Comparison of ENCODE assay signal across 8 cellular contexts in the genomic region with DNA sequence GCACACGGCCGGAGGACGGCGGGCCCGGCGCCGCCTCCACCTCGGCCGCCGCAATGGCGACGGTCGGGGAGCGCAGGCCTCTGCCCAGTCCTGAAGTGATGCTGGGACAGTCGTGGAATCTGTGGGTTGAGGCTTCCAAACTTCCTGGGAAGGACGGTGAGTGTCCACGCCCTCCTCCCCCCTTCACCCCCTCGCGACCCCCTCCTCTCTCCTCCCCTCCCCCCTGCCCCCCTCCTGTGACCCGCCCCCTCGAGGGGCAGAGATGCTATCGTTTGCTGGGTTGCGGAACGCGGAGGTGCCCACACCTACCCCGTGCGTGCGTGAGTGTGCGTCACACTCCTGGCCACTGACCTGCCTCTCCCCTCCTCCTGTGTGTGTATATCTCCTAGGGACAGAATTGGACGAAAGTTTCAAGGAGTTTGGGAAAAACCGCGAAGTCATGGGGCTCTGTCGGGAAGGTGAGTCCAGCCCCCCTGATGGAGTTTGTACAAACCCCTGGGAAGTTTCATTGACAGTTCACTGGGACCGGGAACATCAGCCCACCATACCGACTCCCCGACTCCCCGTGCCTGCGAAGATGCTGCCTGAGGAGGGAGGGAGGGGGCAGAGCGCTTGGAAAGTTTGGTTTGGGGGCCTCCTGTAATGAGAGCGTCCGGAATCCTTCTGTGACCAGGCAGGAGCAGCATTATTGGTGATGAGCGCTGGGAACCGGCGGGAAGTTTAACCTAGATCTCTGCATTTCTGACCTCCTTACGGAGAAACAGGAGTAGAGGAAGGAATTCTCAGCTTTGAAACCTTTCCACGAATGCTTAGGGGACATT. TPM values are rescaled to one million over a fixed set of nuclear protein-coding genes. Genes with fewer than 3 reads are reported as not detected.
DNase-seq lines count a peak whose midpoint lies in the region; ATAC-seq and TF ChIP-seq lines count a peak whose summit lies in the region.

No MANE protein-coding gene starts in this region.

- peak; percentile 13 for ATAC-seq in GM18520 (IDR thresholded peaks at IDR 0.05; ENCODE audit: unreplicated experiment)
- peak; percentile 2 for ATAC-seq in HG03135 (IDR thresholded peaks at IDR 0.05; ENCODE audit: unreplicated experiment)
- no peak for ATAC-seq in GM21786 (IDR thresholded peaks at IDR 0.05; ENCODE audit: unreplicated experiment)

- TF ChIP-seq CTCF in brain (conservative IDR thresholded peaks at IDR 0.05), result no peak

- H3K27me3 Mint-ChIP-seq in T-helper 2 cell treated with Interferon-gamma antibody and Interleukin-4, amounts not matched to agents 5 μg/mL and 100 μg/mL, for 36 hours (ENCODE audit: low read depth), result no peaks in the 10 kb centered on the region
- H3K27me3 Mint-ChIP-seq in brain (peaks cover 7% of the 10 kb centered on the region), immature natural killer cell (ENCODE audit: low read depth in 3 of 3) (peaks cover 6 to 29% (median 18%) of the 10 kb centered on the region in 3 donors)

- peak overlapping the region; percentile 93 for H3K27ac Mint-ChIP-seq in T-helper 2 cell treated with Interferon-gamma antibody and Interleukin-4, amounts not matched to agents 5 μg/mL and 100 μg/mL, for 36 hours
- H3K27ac Mint-ChIP-seq in brain (peak overlapping the region; percentile 37 to 93 (median 87)), immature natural killer cell (peak overlapping the region; percentile 85 to 98 (median 95))

- H3K4me1 Mint-ChIP-seq in T-helper 2 cell treated with Interferon-gamma antibody and Interleukin-4, amounts not matched to agents 5 μg/mL and 100 μg/mL, for 36 hours (ENCODE audit: low read depth), result peaks cover 34% of the 10 kb centered on the region
- peaks cover 32% of the 10 kb centered on the region for H3K4me1 Mint-ChIP-seq in brain
- peaks cover 37 to 63% of the 10 kb centered on the region in 2 donors for H3K4me1 Mint-ChIP-seq in immature natural killer cell

- peaks cover 33% of the 10 kb centered on the region for H3K36me3 Mint-ChIP-seq in T-helper 2 cell treated with Interferon-gamma antibody and Interleukin-4, amounts not matched to agents 5 μg/mL and 100 μg/mL, for 36 hours (ENCODE audit: low read depth)
- H3K36me3 Mint-ChIP-seq in brain, result peaks cover 36% of the 10 kb centered on the region
- peaks cover 8 to 19% (median 15%) of the 10 kb centered on the region in 3 donors for H3K36me3 Mint-ChIP-seq in immature natural killer cell

- peak; percentile 42 for DNase-seq in T-helper 2 cell treated with Interferon-gamma antibody and Interleukin-4, amounts not matched to agents 5 μg/mL and 100 μg/mL, for 36 hours (ENCODE audit: low spot score)
- DNase-seq in immature natural killer cell (peak; percentile 59 to 71 (median 64)), cortex of kidney (lab: John Stamatoyannopoulos, UW) (no peak)
- DNase-seq in stimulated activated CD4-positive, alpha-beta T cell treated with anti-CD3 and anti-CD28 coated beads, Interleukin-12 subunit alpha, Interleukin-12 subunit beta, amount 100 ng/mL, for 48 hours (ENCODE audit: low read depth in 2 of 3, low spot score in 1 of 3), result peak; percentile 17 to 41 (median 18)

- no peaks in the 10 kb centered on the region for H3K9me3 Mint-ChIP-seq in T-helper 2 cell treated with Interferon-gamma antibody and Interleukin-4, amounts not matched to agents 5 μg/mL and 100 μg/mL, for 36 hours
- H3K9me3 Mint-ChIP-seq in brain, result no peaks in the 10 kb centered on the region
- no peaks in the 10 kb centered on the region for H3K9me3 Mint-ChIP-seq in immature natural killer cell

- peak overlapping the region; percentile 90 for H3K4me3 Mint-ChIP-seq in T-helper 2 cell treated with Interferon-gamma antibody and Interleukin-4, amounts not matched to agents 5 μg/mL and 100 μg/mL, for 36 hours
- peak overlapping the region; percentile 90 to 95 (median 93) for H3K4me3 Mint-ChIP-seq in brain
- H3K4me3 Mint-ChIP-seq in immature natural killer cell, result peak overlapping the region; percentile 87 to 92 (median 89)

RNA-seq across cellular contexts. Expression of gene SCAANT1, which starts 0.8 kb away (rescaled TPM):
- not detected for polyA plus RNA-seq in brain (ENCODE audit: insufficient read depth, low read depth, low replicate concordance)
- polyA plus RNA-seq in immature natural killer cell, result 1 to 10 TPM in 1 of 3 donors, not detected in 2; 6.3 TPM

RNA-seq across cellular contexts. Expression of gene ATXN7, which starts 49.3 kb away (rescaled TPM):
- polyA plus RNA-seq in brain (ENCODE audit: insufficient read depth, low read depth, low replicate concordance) (2.8 TPM), immature natural killer cell (10 to 100 TPM in 1 of 3 donors, 1 to 10 TPM in 2; 5.5 to 11.3 (median 6.0) TPM)

RNA-seq across cellular contexts. Expression of gene THOC7, which starts 49.4 kb away (rescaled TPM):
- polyA plus RNA-seq in brain (ENCODE audit: insufficient read depth, low read depth, low replicate concordance), result 32.1 TPM
- polyA plus RNA-seq in immature natural killer cell, result 100 to 1,000 TPM in 1 of 3 donors, 10 to 100 TPM in 2; 92.0 to 133 (median 98.0) TPM
